In genomic region chr2:202599105-202599504, GRCh38 we compare ENCODE assay signal across 24 cellular contexts. TPM values are rescaled to one million over a fixed set of nuclear protein-coding genes. Genes with fewer than 3 reads are reported as not detected.
DNase-seq lines count a peak whose midpoint lies in the region; ATAC-seq and TF ChIP-seq lines count a peak whose summit lies in the region.
"Had no signal": no experiment of that assay in that cellular context is flagged by ENCODE, and none has a peak within 500 bp of the region (broad histone marks: within the 10 kb centered on the region; RNA-seq: fewer than 3 reads in every experiment).

No MANE protein-coding gene starts in this region.

- TF ChIP-seq POLR2A in spleen (IDR thresholded peaks at IDR 0.05): no peak

- ATAC-seq in mucosa of descending colon (peak; percentile 51), HG02884 (IDR thresholded peaks at IDR 0.05; ENCODE audit: unreplicated experiment) (no peak)
- ATAC-seq: A549 had no signal

- H3K4me1 ChIP-seq in mucosa of descending colon (ENCODE audit: low read depth) (no peaks in the 10 kb centered on the region), spleen (peaks cover 0 to 14% (median 2%) of the 10 kb centered on the region in 6 donors)
- H3K4me1 ChIP-seq: A549, BE2C, BLaER1 had no signal

- TF ChIP-seq CTCF in mucosa of descending colon (IDR thresholded peaks at IDR 0.05): no peak
- TF ChIP-seq CTCF in spleen (IDR thresholded peaks at IDR 0.05 in 8 of 11, conservative IDR thresholded peaks at IDR 0.05 in 3 of 11): no peak

- H3K9me3 Mint-ChIP-seq in dendritic cell treated with granulocyte-macrophage colony-stimulating factor and Interleukin-4, amounts not matched to agents 40 ng/mL and 50 ng/mL, for 4 days: no peaks in the 10 kb centered on the region
- H3K9me3 Mint-ChIP-seq: CD14-positive monocyte; CD4-positive, alpha-beta memory T cell; CD4-positive, CD25-positive, alpha-beta regulatory T cell; CD8-positive, alpha-beta memory T cell had no signal

- H3K27me3 Mint-ChIP-seq in dendritic cell treated with granulocyte-macrophage colony-stimulating factor and Interleukin-4, amounts not matched to agents 40 ng/mL and 50 ng/mL, for 4 days: no peaks in the 10 kb centered on the region
- H3K27me3 Mint-ChIP-seq: CD4-positive, alpha-beta memory T cell; CD8-positive, alpha-beta memory T cell had no signal

- peak overlapping the region; percentile 52 for H3K27ac Mint-ChIP-seq in dendritic cell treated with granulocyte-macrophage colony-stimulating factor and Interleukin-4, amounts not matched to agents 40 ng/mL and 50 ng/mL, for 4 days
- H3K27ac Mint-ChIP-seq: CD14-positive monocyte; CD4-positive, alpha-beta memory T cell; CD4-positive, CD25-positive, alpha-beta regulatory T cell had no signal

- no peak overlapping the region for H3K4me3 Mint-ChIP-seq in dendritic cell treated with granulocyte-macrophage colony-stimulating factor and Interleukin-4, amounts not matched to agents 40 ng/mL and 50 ng/mL, for 4 days
- H3K4me3 Mint-ChIP-seq: CD14-positive monocyte; CD4-positive, alpha-beta memory T cell; CD4-positive, CD25-positive, alpha-beta regulatory T cell; CD8-positive, alpha-beta memory T cell had no signal

- H3K27me3 ChIP-seq in spleen (replicated peaks in 1 of 7): no peaks in the 10 kb centered on the region
- H3K27me3 ChIP-seq: BE2C, BLaER1 had no signal

- intact Hi-C loops in dendritic cell treated with granulocyte-macrophage colony-stimulating factor and Interleukin-4, amounts not matched to agents 40 ng/mL and 50 ng/mL, for 4 days (cut with micrococcal nuclease): no loop called here
- intact Hi-C loops in mucosa of descending colon (cut with DNase I, micrococcal nuclease) (no loop called here), spleen (cut with DNase I; ENCODE audit: low total_unique reads) (no loop called here)

- no peaks in the 10 kb centered on the region for H3K9me3 ChIP-seq in mucosa of descending colon
- H3K9me3 ChIP-seq in spleen: no peaks in the 10 kb centered on the region
- H3K9me3 ChIP-seq: A549, BE2C, BLaER1 had no signal

- DNase-seq in mucosa of descending colon: no peak
- DNase-seq in spleen: no peak
- DNase-seq in HUDEP-2 (lab: John Stamatoyannopoulos, UW; ENCODE audit: unreplicated experiment in 76 of 76): no peak
- no peak for DNase-seq in activated CD4-positive, alpha-beta T cell treated with anti-CD3 and anti-CD28 coated beads, Interleukin-2, amount 50 U/mL, for 48 hours
- DNase-seq: BE2C; C1 segment of cervical spinal cord; CD4-positive, alpha-beta memory T cell; CD4-positive, CD25-positive, alpha-beta regulatory T cell; CD8-positive, alpha-beta memory T cell; COR-L47; DMS 273 treated with DMSO at 0.1 percent for 48 hours; DMS153; DMS53; DMS79; DND-41; EL; GDM1 had no signal

- H3K36me3 ChIP-seq in mucosa of descending colon (ENCODE audit: low read depth): no peaks in the 10 kb centered on the region
- H3K36me3 ChIP-seq in spleen: no peaks in the 10 kb centered on the region
- H3K36me3 ChIP-seq: BE2C, BLaER1 had no signal

- peak overlapping the region; percentile 2 to 74 (median 52) for H3K27ac ChIP-seq in spleen
- H3K27ac ChIP-seq: 22Rv1, A549, BLaER1 had no signal

- H3K36me3 Mint-ChIP-seq in dendritic cell treated with granulocyte-macrophage colony-stimulating factor and Interleukin-4, amounts not matched to agents 40 ng/mL and 50 ng/mL, for 4 days (ENCODE audit: low read depth): no peaks in the 10 kb centered on the region
- H3K36me3 Mint-ChIP-seq: CD14-positive monocyte; CD4-positive, alpha-beta memory T cell; CD4-positive, CD25-positive, alpha-beta regulatory T cell; CD8-positive, alpha-beta memory T cell had no signal

- WGBS in spleen, 5 donors: 78 to 97% (median 89%) methylated on average over 2 of the region's 2 CpGs

- peaks cover 19% of the 10 kb centered on the region for H3K4me1 Mint-ChIP-seq in dendritic cell treated with granulocyte-macrophage colony-stimulating factor and Interleukin-4, amounts not matched to agents 40 ng/mL and 50 ng/mL, for 4 days (ENCODE audit: low read depth)
- H3K4me1 Mint-ChIP-seq: CD4-positive, alpha-beta memory T cell; CD4-positive, CD25-positive, alpha-beta regulatory T cell had no signal

- H3K4me3 ChIP-seq in mucosa of descending colon (no peak overlapping the region), spleen (no peak overlapping the region)
- H3K4me3 ChIP-seq: A549, BLaER1, GM12878 had no signal

RNA-seq across cellular contexts. Expression of gene FAM117B, which starts 35.7 kb away (rescaled TPM):
- total RNA-seq in mucosa of descending colon (10 to 100 TPM; 11.5 to 21.7 (median 15.4) TPM), spleen (10 to 100 TPM; 10.2 to 28.0 (median 16.8) TPM)
- 1 to 10 TPM; 4.8 to 6.7 (median 5.6) TPM for polyA plus RNA-seq in spleen
